8 cellular contexts compared by ENCODE assay signal in genomic region chr2:160970052-160970846, GRCh38.
DNase-seq lines count a peak whose midpoint lies in the region; ATAC-seq, FAIRE-seq and TF ChIP-seq lines count a peak whose summit lies in the region.

No MANE protein-coding gene starts in this region.

- H3K27ac ChIP-seq in A549 = peak overlapping the region; percentile 91
- H3K27ac ChIP-seq in breast epithelium = peak overlapping the region; percentile 57 to 63
- H3K27ac ChIP-seq in thoracic aorta = peak overlapping the region; percentile 59 to 73

- POLR2A ChIA-PET in A549 (lab: Yijun Ruan, JAX) = interaction anchor here (0.7 to 1.6 kb wide), 7 partner anchors 562 to 728 kb away, joined by 3 to 5 read pairs (median 4); no protein-coding TSS in a partner anchor

- WGBS in A549 (ENCODE audit: missing lambda C conversion rate) = under 1% methylated on average over 3 of the region's 3 CpGs

- ATAC-seq in A549 = peak; percentile 93 to 94
- peak; percentile 63 for ATAC-seq in thoracic aorta (ENCODE audit: insufficient number of reproducible peaks, low FRiP score, low read depth)
- no peak for ATAC-seq in GM19035 (IDR thresholded peaks at IDR 0.05; ENCODE audit: unreplicated experiment)

- TF ChIP-seq EP300 in A549 (IDR thresholded peaks at IDR 0.05) = no peak

- H3K27me3 ChIP-seq in breast epithelium = no peaks in the 10 kb centered on the region
- H3K27me3 ChIP-seq in kidney epithelial cell (ENCODE audit: control insufficient read depth, insufficient read depth, low read length) = no peaks in the 10 kb centered on the region
- H3K27me3 ChIP-seq in thoracic aorta (replicated peaks; ENCODE audit: insufficient read depth) = no peaks in the 10 kb centered on the region

- H3K36me3 ChIP-seq in breast epithelium (no peaks in the 10 kb centered on the region), kidney epithelial cell (ENCODE audit: control insufficient read depth, insufficient read depth, low read length) (no peaks in the 10 kb centered on the region), thoracic aorta (no peaks in the 10 kb centered on the region)

- DNase-seq in A549 (ENCODE audit: low read depth in 1 of 2, low spot score in 1 of 2) = peak; percentile 55 to 85
- DNase-seq in NCI-H226 = peak; percentile 76
- no peak for DNase-seq in breast epithelium (ENCODE audit: low spot score in 2 of 2)
- peak; percentile 49 for DNase-seq in kidney epithelial cell (ENCODE audit: low read depth)
- DNase-seq in thoracic aorta (ENCODE audit: low spot score) = no peak
- DNase-seq in activated naive CD4-positive, alpha-beta T cell (lab: John Stamatoyannopoulos, UW) = no peak

- intact Hi-C loops in breast epithelium (cut with DNase I; ENCODE audit: low total_unique reads) = no loop called here

- peak; percentile 94 to 98 for TF ChIP-seq RAD21 in A549 (conservative IDR thresholded peaks at IDR 0.05 in 1 of 2, IDR thresholded peaks at IDR 0.05 in 1 of 2)

- peak overlapping the region; percentile 29; the same call in 2 of the 3 replicates for H3K4me3 ChIP-seq in A549
- H3K4me3 ChIP-seq in breast epithelium = peak overlapping the region in 2 of 3 donors; percentile 20 to 48
- no peak overlapping the region for H3K4me3 ChIP-seq in kidney epithelial cell (ENCODE audit: low read depth, low read length)
- peak overlapping the region; percentile 58 for H3K4me3 ChIP-seq in thoracic aorta

- no peak for TF ChIP-seq POLR2A in A549 (IDR thresholded peaks at IDR 0.05; ENCODE audit: low read length)
- TF ChIP-seq POLR2A in breast epithelium (IDR thresholded peaks at IDR 0.05) = no peak

- TF ChIP-seq CTCF in A549 (IDR thresholded peaks at IDR 0.05) = peak; percentile 91
- TF ChIP-seq CTCF in GM12872 (IDR thresholded peaks at IDR 0.05; ENCODE audit: insufficient read depth, low read depth, low read length) = peak; percentile 42; the same call in 2 of the 3 replicates
- peak; percentile 35 to 79 (median 75) for TF ChIP-seq CTCF in breast epithelium (IDR thresholded peaks at IDR 0.05)
- TF ChIP-seq CTCF in kidney epithelial cell (IDR thresholded peaks at IDR 0.05; ENCODE audit: insufficient read depth, low read length, poor library complexity, severe bottlenecking) = peak; percentile 66
- TF ChIP-seq CTCF in thoracic aorta (IDR thresholded peaks at IDR 0.05) = peak; percentile 80

- no peak for FAIRE-seq in A549 (lab: Jason Lieb, UNC)

- CTCF ChIA-PET in A549 (lab: Yijun Ruan, JAX) = interaction anchor here (0.6 to 2.7 kb wide), 66 partner anchors 9 to 931 kb away, joined by 3 to 33 read pairs (median 4); no protein-coding TSS in a partner anchor

- H3K9me3 ChIP-seq in A549 (no peaks in the 10 kb centered on the region), breast epithelium (no peaks in the 10 kb centered on the region), thoracic aorta (no peaks in the 10 kb centered on the region)

- H3K4me1 ChIP-seq in A549 = peaks cover 9% of the 10 kb centered on the region; the same call in 1 of the 3 replicates
- H3K4me1 ChIP-seq in breast epithelium = no peaks in the 10 kb centered on the region
- H3K4me1 ChIP-seq in thoracic aorta (ENCODE audit: control insufficient read depth in 1 of 2, low read depth in 2 of 2) = peaks cover 0 to 6% of the 10 kb centered on the region in 2 donors

- H3K4me2 ChIP-seq in A549 = peak overlapping the region; percentile 73

TF ChIP-seq in A549, 52 proteins besides CTCF, POLR2A, EP300 and RAD21:
- TF ChIP-seq GATA3 (IDR thresholded peaks at IDR 0.05; ENCODE audit: borderline replicate concordance) (peak; percentile 44; the same call in 1 of the 2 replicates), HMGXB4 (CRISPR knock-in tag; IDR thresholded peaks at IDR 0.05; ENCODE audit: borderline replicate concordance) (no peak), SMC3 (IDR thresholded peaks at IDR 0.05) (peak; percentile 96), FOSL2 (IDR thresholded peaks at IDR 0.05) (no peak), FOSL2 (CRISPR knock-in tag; IDR thresholded peaks at IDR 0.05) (0 out of 2 replicates have a peak, but pooled peaks have one; percentile 10), EHF (CRISPR knock-in tag; IDR thresholded peaks at IDR 0.05) (no peak)
TF ChIP-seq in A549: peak in this region for 3.

Comparison
In these comparisons a context has a peak if more than half of its experiments do, and no peak if none do; other contexts are left out.
1. DNase-seq: peak in A549 (2 of 2), NCI-H226 (single experiment) and kidney epithelial cell (single experiment); none in breast epithelium (0 of 2), thoracic aorta (single experiment) and activated naive CD4-positive, alpha-beta T cell (0 of 4).
2. Peak in every context shown above with its lines, with median percentiles within 50 percentile points of each other: H3K27ac ChIP-seq and CTCF ChIP-seq.